8 cellular contexts compared by ENCODE assay signal in the genomic region with DNA sequence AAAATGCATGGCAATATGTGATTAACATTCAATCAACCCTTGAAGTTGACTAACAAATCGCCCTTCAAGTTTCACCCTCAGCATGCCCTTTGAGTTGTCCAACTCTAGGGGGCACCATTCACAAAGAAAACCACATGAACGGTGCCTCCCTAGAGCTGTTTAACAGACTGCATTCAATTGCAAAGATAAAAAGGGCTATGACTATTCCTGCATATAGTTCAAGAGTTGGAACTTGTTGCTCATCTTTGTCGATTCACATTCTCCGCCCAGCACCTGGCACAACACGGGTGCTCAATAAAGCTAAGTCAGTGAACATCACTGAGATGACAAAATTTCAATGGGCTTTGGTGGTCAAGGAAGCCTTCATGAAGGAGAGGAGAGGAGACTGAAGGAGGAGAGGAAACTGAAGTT.
A peak's percentile ranks its signal among the peaks of the same experiment; 100 is the strongest.
DNase-seq lines count a peak whose midpoint lies in the region; ATAC-seq, FAIRE-seq and TF ChIP-seq lines count a peak whose summit lies in the region.

No MANE protein-coding gene starts in this region.

- no peak for TF ChIP-seq POLR2A in GM12878 (IDR thresholded peaks at IDR 0.05; ENCODE audit: low read depth, low read length)

- BruUV-seq in GM12878 (replicated peaks; lab: Mats Ljungman, UMichigan), result no TSS peak

- TF ChIP-seq EP300 in GM12878 (IDR thresholded peaks at IDR 0.05; ENCODE audit: borderline replicate concordance in 1 of 2, control insufficient read depth in 1 of 2, low read depth in 2 of 2, low read length in 2 of 2), result no peak

- H3K9ac ChIP-seq in GM12878 (ENCODE audit: control insufficient read depth, insufficient read depth, low read length), result no peak overlapping the region

- no peaks in the 10 kb centered on the region for H3K79me2 ChIP-seq in GM12878 (ENCODE audit: control insufficient read depth, insufficient read depth, low read length)

- TF ChIP-seq RAD21 in GM12878 (IDR thresholded peaks at IDR 0.05; ENCODE audit: insufficient read depth, low read depth, low read length), result peak; percentile 71

- in situ Hi-C loops in GM12878 (cut with MboI), result no loop called here

- H2AFZ ChIP-seq in GM12878 (ENCODE audit: control insufficient read depth, low read depth, low read length), result no peak overlapping the region

- H3K27me3 ChIP-seq in BE2C, result no peaks in the 10 kb centered on the region
- H3K27me3 ChIP-seq in GM12878 (replicated peaks in 1 of 2; ENCODE audit: control insufficient read depth in 2 of 2, insufficient read depth in 2 of 2, low read length in 1 of 2), result peaks cover 0 to 2% of the 10 kb centered on the region in 2 experiments; a peak in 2 of 4 replicates

- CTCF ChIA-PET in GM12878 (lab: Yijun Ruan, JAX), result interaction anchor here (0.9 to 2.0 kb wide), 13 partner anchors 9 to 738 kb away, joined by 3 to 6 read pairs (median 4); a partner anchor contains a TSS

- 45% methylated on average over 5 of the region's 5 CpGs for WGBS in GM12878 (ENCODE audit: insufficient coverage, insufficient replicate concordance, low lambda C conversion rate, missing lambda C conversion rate)

- H3K4me3 ChIP-seq in BE2C (ENCODE audit: low read depth, low read length) (no peak overlapping the region), GM12875 (ENCODE audit: low read depth, low read length) (no peak overlapping the region), GM12878 (no peak overlapping the region)

- intact Hi-C loops in GM12878 (cut with micrococcal nuclease; ENCODE audit: unreplicated experiment), result no loop called here

- H3K9me3 ChIP-seq in BE2C, result no peaks in the 10 kb centered on the region
- H3K9me3 ChIP-seq in GM12878 (replicated peaks; ENCODE audit: control insufficient read depth, insufficient read depth, low read length), result no peaks in the 10 kb centered on the region

- no peak overlapping the region for H3K27ac ChIP-seq in GM12878 (ENCODE audit: control insufficient read depth, insufficient read depth)

- H4K20me1 ChIP-seq in GM12878 (ENCODE audit: control insufficient read depth, insufficient read depth), result no peaks in the 10 kb centered on the region

- DNase-seq in BE2C, result peak; percentile 62
- DNase-seq in NCI-H748 treated with DMSO at 0.1 percent for 48 hours (lab: John Stamatoyannopoulos, UW), result peak; percentile 71
- no peak for DNase-seq in GM12878 (ENCODE audit: low read depth, low spot score)
- DNase-seq in kidney tubule cell (ENCODE audit: low spot score), result peak; percentile 65
- DNase-seq in activated CD4-positive, CD25-positive, alpha-beta regulatory T cell (lab: John Stamatoyannopoulos, UW), result no peak
- no peak for DNase-seq in activated gamma-delta T cell treated with Interleukin-2 at 50 U/mL for 16 hours

- peaks cover 22% of the 10 kb centered on the region for H3K4me1 ChIP-seq in BE2C
- H3K4me1 ChIP-seq in GM12878 (ENCODE audit: control insufficient read depth, insufficient read depth, low read length), result no peaks in the 10 kb centered on the region

- H3K36me3 ChIP-seq in BE2C, result no peaks in the 10 kb centered on the region
- no peaks in the 10 kb centered on the region for H3K36me3 ChIP-seq in GM12878 (ENCODE audit: control insufficient read depth in 2 of 2, insufficient read depth in 2 of 2, low read length in 1 of 2)

- RAD21 ChIA-PET in GM12878 (lab: Charles Lee; ENCODE audit: unreplicated experiment), result no interaction called here

- POLR2A ChIA-PET in GM12878 (lab: Charles Lee), result no interaction called here

- no peak overlapping the region for H3K4me2 ChIP-seq in GM12878 (ENCODE audit: control insufficient read depth, insufficient read depth)

- SMC1A ChIA-PET in GM12878 (lab: Charles Lee; ENCODE audit: uncharacterized antibody, unreplicated experiment), result interaction anchor here (1.3 kb wide), 1 partner anchor 19 kb away, joined by 4 read pairs; no protein-coding TSS in a partner anchor

- ATAC-seq in GM12878 (peak; percentile 83), GM19351 (IDR thresholded peaks at IDR 0.05; ENCODE audit: unreplicated experiment) (no peak)

- no peak for FAIRE-seq in GM12878 (lab: Jason Lieb, UNC)

- TF ChIP-seq CTCF in BE2C (IDR thresholded peaks at IDR 0.05; ENCODE audit: low read depth, low read length) (peak; percentile 95), GM12875 (IDR thresholded peaks at IDR 0.05; ENCODE audit: borderline replicate concordance, insufficient read depth, low read depth, low read length) (peak; percentile 49; the same call in 1 of the 2 replicates), GM12878 (IDR thresholded peaks at IDR 0.05 in 2 of 3, conservative IDR thresholded peaks at IDR 0.05 in 1 of 3; ENCODE audit: control insufficient read depth in 2 of 3, extremely low read depth in 1 of 3, insufficient read depth in 1 of 3, low read depth in 3 of 3, low read length in 3 of 3) (peak; percentile 67 to 69 (median 69))

TF ChIP-seq in GM12878, 131 proteins besides CTCF, POLR2A, EP300 and RAD21:
- TF ChIP-seq SMC3 (IDR thresholded peaks at IDR 0.05; ENCODE audit: borderline replicate concordance, low read length) (peak; percentile 34; the same call in 1 of the 2 replicates), MEF2B (IDR thresholded peaks at IDR 0.05; ENCODE audit: partially characterized antibody, poor library complexity, severe bottlenecking) (no peak)

Comparison
In these comparisons a context has a peak if more than half of its experiments do, and no peak if none do; other contexts are left out.
1. DNase-seq: peak in BE2C (single experiment), NCI-H748 treated with DMSO at 0.1 percent for 48 hours (single experiment) and kidney tubule cell (single experiment); none in GM12878 (single experiment), activated CD4-positive, CD25-positive, alpha-beta regulatory T cell (0 of 4) and activated gamma-delta T cell treated with Interleukin-2 at 50 U/mL for 16 hours (single experiment).
2. Peak in every context shown above with its lines, with median percentiles within 50 percentile points of each other: CTCF ChIP-seq.